ENCODE assay signal across 1 cellular context in genomic region chr19:38306236-38306635, GRCh38.
TF ChIP-seq lines count a peak whose summit lies in the region.

No MANE protein-coding gene starts in this region.

TF ChIP-seq in HepG2, 621 proteins besides CTCF, POLR2A, EP300 and RAD21:
- TF ChIP-seq YY1 (IDR thresholded peaks at IDR 0.05; ENCODE audit: insufficient read depth, insufficient replicate concordance, low read depth, low read length) (no peak), ZNF121 (CRISPR knock-in tag; IDR thresholded peaks at IDR 0.05) (peak; percentile 69), CBFB (CRISPR knock-in tag; IDR thresholded peaks at IDR 0.05) (no peak)
